ENCODE assay signal across 8 cellular contexts in genomic region chr16:57284206-57284951, GRCh38. TPM values are rescaled to one million over a fixed set of nuclear protein-coding genes. Genes with fewer than 3 reads are reported as not detected.
DNase-seq lines count a peak whose midpoint lies in the region; TF ChIP-seq lines count a peak whose summit lies in the region.

TSS of gene PLLP (minus strand) at chr16:57284672. CDS start at chr16:57284540, 132 bp downstream.

- POLR2A ChIA-PET in activated CD4-positive, alpha-beta T cell treated with anti-CD3 and anti-CD28 coated beads, Interleukin-2, amount 10 ng/mL, durations not matched to agents 7 days and 5 days (lab: Charles Lee) = no interaction called here

- H3K9me3 ChIP-seq in HUES6 (ENCODE audit: control insufficient read depth, insufficient read depth, low read depth, low read length) = no peaks in the 10 kb centered on the region
- no peaks in the 10 kb centered on the region for H3K9me3 ChIP-seq in duodenal mucosa (ENCODE audit: control insufficient read depth in 1 of 2, low read length in 2 of 2)

- peaks cover 33% of the 10 kb centered on the region for H3K27me3 Mint-ChIP-seq in activated CD4-positive, alpha-beta T cell treated with anti-CD3 and anti-CD28 coated beads, Interleukin-2, amount 10 ng/mL, durations not matched to agents 7 days and 5 days

- no peaks in the 10 kb centered on the region for H3K9me3 Mint-ChIP-seq in activated CD4-positive, alpha-beta T cell treated with anti-CD3 and anti-CD28 coated beads, Interleukin-2, amount 10 ng/mL, durations not matched to agents 7 days and 5 days

- TF ChIP-seq CTCF in lower leg skin (IDR thresholded peaks at IDR 0.05) = no peak

- no peak within 1 kb of the TSS; the same call in 1 of the 2 replicates for H3K27ac ChIP-seq in HUES6 (ENCODE audit: low read depth, low read length)
- peak within 1 kb of the TSS; percentile 62 for H3K27ac ChIP-seq in duodenal mucosa (ENCODE audit: low read depth, low read length)

- H3K36me3 ChIP-seq in HUES6 (ENCODE audit: control insufficient read depth, insufficient read depth, low read length) = no peaks in the 10 kb centered on the region
- no peaks in the 10 kb centered on the region for H3K36me3 ChIP-seq in duodenal mucosa (ENCODE audit: control insufficient read depth in 1 of 2, insufficient read depth in 2 of 2, low read length in 2 of 2)

- no peak for TF ChIP-seq POLR2A in lower leg skin (IDR thresholded peaks at IDR 0.05)

- peak within 1 kb of the TSS; percentile 54 for H3K9ac ChIP-seq in HUES6 (ENCODE audit: low read length)
- peak within 1 kb of the TSS; percentile 76 to 83 for H3K9ac ChIP-seq in duodenal mucosa (ENCODE audit: low read depth in 1 of 2, low read length in 2 of 2)

- peak; percentile 86 for DNase-seq in COLO668 (lab: John Stamatoyannopoulos, UW; ENCODE audit: unreplicated experiment)
- peak; percentile 30 for DNase-seq in activated CD4-positive, alpha-beta T cell treated with anti-CD3 and anti-CD28 coated beads, Interleukin-2, amount 10 ng/mL, durations not matched to agents 7 days and 5 days
- no peak for DNase-seq in lower leg skin (ENCODE audit: low spot score in 2 of 2)
- DNase-seq in stimulated activated CD8-positive, alpha-beta memory T cell treated with anti-CD3 and anti-CD28 coated beads, Interleukin-4, amount 100 ng/mL, for 48 hours = peak; percentile 53
- DNase-seq in NCI-H1048 (lab: John Stamatoyannopoulos, UW) = no peak
- no peak for DNase-seq in dedifferentiated amniotic fluid mesenchymal stem cell (ENCODE audit: extremely low spot score)

- CTCF ChIA-PET in activated CD4-positive, alpha-beta T cell treated with anti-CD3 and anti-CD28 coated beads, Interleukin-2, amount 10 ng/mL, durations not matched to agents 7 days and 5 days (lab: Charles Lee) = interaction anchor here (1.4 kb wide), 1 partner anchor 16 kb away, joined by 3 read pairs; no protein-coding TSS in a partner anchor

- H3K27me3 ChIP-seq in HUES6 (ENCODE audit: control insufficient read depth, insufficient read depth, low read length) (peaks cover 39% of the 10 kb centered on the region), duodenal mucosa (ENCODE audit: control insufficient read depth in 1 of 2, insufficient read depth in 2 of 2, low read length in 2 of 2) (no peaks in the 10 kb centered on the region)

- intact Hi-C loops in lower leg skin (cut with DNase I; ENCODE audit: low total_unique reads) = no loop called here

- H3K4me1 Mint-ChIP-seq in activated CD4-positive, alpha-beta T cell treated with anti-CD3 and anti-CD28 coated beads, Interleukin-2, amount 10 ng/mL, durations not matched to agents 7 days and 5 days = peaks cover 22% of the 10 kb centered on the region

- peaks cover 7% of the 10 kb centered on the region; the same call in 1 of the 2 replicates for H3K4me1 ChIP-seq in HUES6 (ENCODE audit: control insufficient read depth, insufficient read depth, low read length)
- H3K4me1 ChIP-seq in duodenal mucosa (ENCODE audit: control insufficient read depth in 1 of 2, insufficient read depth in 2 of 2, low read length in 2 of 2) = peaks cover 14 to 16% of the 10 kb centered on the region in 2 donors

- WGBS in lower leg skin, 2 donors = 0 to 2% methylated on average over 17 to 62 of the region's 95 CpGs

- H3K4me3 Mint-ChIP-seq in activated CD4-positive, alpha-beta T cell treated with anti-CD3 and anti-CD28 coated beads, Interleukin-2, amount 10 ng/mL, durations not matched to agents 7 days and 5 days = peak within 1 kb of the TSS; percentile 62

- no peaks in the 10 kb centered on the region for H3K36me3 Mint-ChIP-seq in activated CD4-positive, alpha-beta T cell treated with anti-CD3 and anti-CD28 coated beads, Interleukin-2, amount 10 ng/mL, durations not matched to agents 7 days and 5 days (ENCODE audit: low read depth)

- H3K4me3 ChIP-seq in HUES6 (ENCODE audit: low read depth, low read length) (peak within 1 kb of the TSS; percentile 90), duodenal mucosa (ENCODE audit: low read depth in 1 of 2, low read length in 2 of 2) (peak within 1 kb of the TSS; percentile 74 to 79), lower leg skin (ENCODE audit: low read depth, poor library complexity, severe bottlenecking) (peak within 1 kb of the TSS; percentile 38)

- no peak within 1 kb of the TSS for H3K27ac Mint-ChIP-seq in activated CD4-positive, alpha-beta T cell treated with anti-CD3 and anti-CD28 coated beads, Interleukin-2, amount 10 ng/mL, durations not matched to agents 7 days and 5 days

RNA-seq across cellular contexts. Expression of gene PLLP, which starts in this region (rescaled TPM):
- total RNA-seq in activated CD4-positive, alpha-beta T cell treated with anti-CD3 and anti-CD28 coated beads, Interleukin-2, amount 10 ng/mL, durations not matched to agents 7 days and 5 days = under 1 TPM; 0.40 to 0.55 TPM
- 100 to 1,000 TPM in 3 of 4 donors, 10 to 100 TPM in 1; 58.4 to 241 (median 218) TPM for total RNA-seq in lower leg skin

Comparison
In these comparisons a context has a peak if more than half of its experiments do, and no peak if none do; other contexts are left out.
1. RNA of gene PLLP (total RNA-seq): 58.4 to 241 TPM in lower leg skin; 0.40 to 0.55 TPM in activated CD4-positive, alpha-beta T cell treated with anti-CD3 and anti-CD28 coated beads, Interleukin-2, amount 10 ng/mL, durations not matched to agents 7 days and 5 days; every median in the first group is over 10 times any median in the second.
2. Peak in DNase-seq in activated CD4-positive, alpha-beta T cell treated with anti-CD3 and anti-CD28 coated beads, Interleukin-2, amount 10 ng/mL, durations not matched to agents 7 days and 5 days; RNA of the gene not detected or under 1 TPM.
3. DNase-seq: peak in COLO668 (single experiment) and stimulated activated CD8-positive, alpha-beta memory T cell treated with anti-CD3 and anti-CD28 coated beads, Interleukin-4, amount 100 ng/mL, for 48 hours (single experiment); none in lower leg skin (0 of 2), NCI-H1048 (single experiment) and dedifferentiated amniotic fluid mesenchymal stem cell (single experiment).
4. H3K4me3 ChIP-seq: peak in every context shown above with its lines; median percentile 90 in HUES6; 76 in duodenal mucosa; 38 in lower leg skin.